ENCODE assay signal across 10 cellular contexts in genomic region chr11:26283852-26284421, GRCh38. TPM values are rescaled to one million over a fixed set of nuclear protein-coding genes. Genes with fewer than 3 reads are reported as not detected.
A peak's percentile ranks its signal among the peaks of the same experiment; 100 is the strongest.
DNase-seq lines count a peak whose midpoint lies in the region; ATAC-seq and TF ChIP-seq lines count a peak whose summit lies in the region.
"Had no signal": no experiment of that assay in that cellular context is flagged by ENCODE, and none has a peak within 500 bp of the region (broad histone marks: within the 10 kb centered on the region; RNA-seq: fewer than 3 reads in every experiment).

No MANE protein-coding gene starts in this region.

- H2AFZ ChIP-seq in SU-DHL-6 (ENCODE audit: low read depth, low read length, severe bottlenecking), result peak overlapping the region; percentile 39

- H3K27ac ChIP-seq in SU-DHL-6 (ENCODE audit: low read depth, low read length), result no peak overlapping the region
- H3K27ac ChIP-seq: prostate gland, transverse colon had no signal

- no peak for ATAC-seq in activated T-cell treated with anti-CD3 and anti-CD28 coated beads, Interleukin-2, amount 50 U/mL, for 72 hours (replicated peaks in 1 of 2)
- no peak for ATAC-seq in stimulated activated memory B cell treated with anti-CD40 and anti-IgM and Interleukin-4, amounts not matched to agents 10 μg/mL and 1 μg/mL and 100 μg/mL, for 72 hours
- ATAC-seq in effector memory CD8-positive, alpha-beta T cell (replicated peaks), result no peak

- H3K79me2 ChIP-seq in SU-DHL-6 (ENCODE audit: insufficient read depth, low read length), result no peaks in the 10 kb centered on the region

- H3K9me3 ChIP-seq in SU-DHL-6 (ENCODE audit: insufficient read depth, low read length), result no peaks in the 10 kb centered on the region
- no peaks in the 10 kb centered on the region for H3K9me3 ChIP-seq in iPS-18c (ENCODE audit: control insufficient read depth, insufficient read depth, low read length)
- H3K9me3 ChIP-seq: prostate gland, transverse colon had no signal

- H3F3A ChIP-seq in SU-DHL-6 (ENCODE audit: insufficient read depth), result no peaks in the 10 kb centered on the region; the same call in 1 of the 2 replicates

- H3K36me3 Mint-ChIP-seq in activated T-cell treated with anti-CD3 and anti-CD28 coated beads, Interleukin-2, amount 50 U/mL, for 72 hours (ENCODE audit: insufficient read depth in 2 of 2), result no peaks in the 10 kb centered on the region
- H3K36me3 Mint-ChIP-seq in stimulated activated memory B cell treated with anti-CD40 and anti-IgM and Interleukin-4, amounts not matched to agents 10 μg/mL and 1 μg/mL and 100 μg/mL, for 72 hours, result no peaks in the 10 kb centered on the region
- no peaks in the 10 kb centered on the region for H3K36me3 Mint-ChIP-seq in effector memory CD8-positive, alpha-beta T cell (ENCODE audit: insufficient read depth)

- no peak for TF ChIP-seq CTCF in SU-DHL-6 (IDR thresholded peaks at IDR 0.05; ENCODE audit: insufficient read depth, low read length, poor library complexity, severe bottlenecking)

- H3K4me3 Mint-ChIP-seq in activated T-cell treated with anti-CD3 and anti-CD28 coated beads, Interleukin-2, amount 50 U/mL, for 72 hours, result peak overlapping the region; percentile 33 to 74
- peak overlapping the region; percentile 79 for H3K4me3 Mint-ChIP-seq in stimulated activated memory B cell treated with anti-CD40 and anti-IgM and Interleukin-4, amounts not matched to agents 10 μg/mL and 1 μg/mL and 100 μg/mL, for 72 hours
- peak overlapping the region in 1 of 2 donors; percentile 67 for H3K4me3 Mint-ChIP-seq in effector memory CD8-positive, alpha-beta T cell

- H3K4me3 ChIP-seq in SU-DHL-6 (ENCODE audit: insufficient read depth, low read length, poor library complexity, severe bottlenecking) (no peak overlapping the region), iPS-18c (ENCODE audit: insufficient read depth, low read depth, low read length) (peak overlapping the region; percentile 55; the same call in 1 of the 2 replicates)

- no peaks in the 10 kb centered on the region for H3K9me3 Mint-ChIP-seq in activated T-cell treated with anti-CD3 and anti-CD28 coated beads, Interleukin-2, amount 50 U/mL, for 72 hours
- H3K9me3 Mint-ChIP-seq in stimulated activated memory B cell treated with anti-CD40 and anti-IgM and Interleukin-4, amounts not matched to agents 10 μg/mL and 1 μg/mL and 100 μg/mL, for 72 hours, result no peaks in the 10 kb centered on the region
- no peaks in the 10 kb centered on the region for H3K9me3 Mint-ChIP-seq in effector memory CD8-positive, alpha-beta T cell

- no peaks in the 10 kb centered on the region for H3K27me3 ChIP-seq in SU-DHL-6 (ENCODE audit: low read length)
- H3K27me3 ChIP-seq: transverse colon had no signal

- H3K36me3 ChIP-seq in SU-DHL-6 (ENCODE audit: low read length), result no peaks in the 10 kb centered on the region
- H3K36me3 ChIP-seq: prostate gland, transverse colon had no signal

- H3K4me2 ChIP-seq in SU-DHL-6 (ENCODE audit: low read depth, low read length, poor library complexity, severe bottlenecking), result peak overlapping the region; percentile 33

- DNase-seq in activated T-cell treated with anti-CD3 and anti-CD28 coated beads, Interleukin-2, amount 50 U/mL, for 72 hours, result no peak
- no peak for DNase-seq in activated T-cell treated with anti-CD3 and anti-CD28 coated beads, Interleukin-2, amount 50 U/mL, for 1 hour
- DNase-seq in NCI-H774 (lab: John Stamatoyannopoulos, UW), result no peak
- DNase-seq in GDM1 (lab: John Stamatoyannopoulos, UW), result no peak
- no peak for DNase-seq in effector memory CD8-positive, alpha-beta T cell

- no peaks in the 10 kb centered on the region for H3K27me3 Mint-ChIP-seq in activated T-cell treated with anti-CD3 and anti-CD28 coated beads, Interleukin-2, amount 50 U/mL, for 72 hours (ENCODE audit: low read depth)
- H3K27me3 Mint-ChIP-seq in stimulated activated memory B cell treated with anti-CD40 and anti-IgM and Interleukin-4, amounts not matched to agents 10 μg/mL and 1 μg/mL and 100 μg/mL, for 72 hours, result peaks cover 21% of the 10 kb centered on the region
- no peaks in the 10 kb centered on the region for H3K27me3 Mint-ChIP-seq in effector memory CD8-positive, alpha-beta T cell

- H3K4me1 Mint-ChIP-seq in activated T-cell treated with anti-CD3 and anti-CD28 coated beads, Interleukin-2, amount 50 U/mL, for 72 hours (ENCODE audit: low read depth), result peaks cover 13% of the 10 kb centered on the region
- peaks cover 10% of the 10 kb centered on the region for H3K4me1 Mint-ChIP-seq in stimulated activated memory B cell treated with anti-CD40 and anti-IgM and Interleukin-4, amounts not matched to agents 10 μg/mL and 1 μg/mL and 100 μg/mL, for 72 hours
- H3K4me1 Mint-ChIP-seq in effector memory CD8-positive, alpha-beta T cell (ENCODE audit: low read depth in 2 of 2), result peaks cover 0 to 4% of the 10 kb centered on the region in 2 donors

- no peak overlapping the region for H3K27ac Mint-ChIP-seq in activated T-cell treated with anti-CD3 and anti-CD28 coated beads, Interleukin-2, amount 50 U/mL, for 72 hours
- H3K27ac Mint-ChIP-seq in stimulated activated memory B cell treated with anti-CD40 and anti-IgM and Interleukin-4, amounts not matched to agents 10 μg/mL and 1 μg/mL and 100 μg/mL, for 72 hours, result no peak overlapping the region
- H3K27ac Mint-ChIP-seq in effector memory CD8-positive, alpha-beta T cell, result no peak overlapping the region

- peak overlapping the region; percentile 7; the same call in 1 of the 2 replicates for H3K9ac ChIP-seq in SU-DHL-6 (ENCODE audit: low read length)

- H4K20me1 ChIP-seq in SU-DHL-6 (ENCODE audit: low read depth, low read length), result no peaks in the 10 kb centered on the region

- H3K9me2 ChIP-seq in SU-DHL-6 (replicated peaks; ENCODE audit: insufficient read depth, low read length), result no peaks in the 10 kb centered on the region

RNA-seq across cellular contexts. Expression of gene ANO3, which starts 48.0 kb away (rescaled TPM):
- total RNA-seq in activated T-cell treated with anti-CD3 and anti-CD28 coated beads, Interleukin-2, amount 50 U/mL, for 72 hours, result not detected
